28 cellular contexts compared by ENCODE assay signal in genomic region chr10:127442220-127442525, GRCh38.
"Had no signal": no experiment of that assay in that cellular context is flagged by ENCODE, and none has a peak within 500 bp of the region (broad histone marks: within the 10 kb centered on the region; RNA-seq: fewer than 3 reads in every experiment).

No MANE protein-coding gene starts in this region.

- H3K27ac ChIP-seq: left lung, lower lobe of right lung, prostate gland, sigmoid colon, stomach, thyroid gland, upper lobe of left lung had no signal

- H3K4me3 Mint-ChIP-seq: activated CD4-positive, alpha-beta memory T cell treated with anti-CD3 and anti-CD28 coated beads, Interleukin-2, amount 10 ng/mL, durations not matched to agents 7 days and 5 days; activated CD4-positive, alpha-beta T cell treated with anti-CD3 and anti-CD28 coated beads, Interleukin-2, amount 10 ng/mL, durations not matched to agents 7 days and 5 days; activated naive CD4-positive, alpha-beta T cell treated with anti-CD3 and anti-CD28 coated beads, Interleukin-2, amount 10 ng/mL, durations not matched to agents 7 days and 5 days; activated naive CD8-positive, alpha-beta T cell treated with anti-CD3 and anti-CD28 coated beads, Interleukin-2, amount 10 ng/mL, durations not matched to agents 7 days and 5 days; activated T-cell treated with anti-CD3 and anti-CD28 coated beads, Interleukin-2, amount 50 U/mL, for 24 hours; stimulated activated naive B cell treated with anti-CD40 and anti-IgM and Interleukin-4, amounts not matched to agents 10 μg/mL and 1 μg/mL and 100 μg/mL, for 72 hours; WTC11 had no signal

- H3K27ac Mint-ChIP-seq: activated CD4-positive, alpha-beta memory T cell treated with anti-CD3 and anti-CD28 coated beads, Interleukin-2, amount 10 ng/mL, durations not matched to agents 7 days and 5 days; activated CD4-positive, alpha-beta T cell treated with anti-CD3 and anti-CD28 coated beads, Interleukin-2, amount 10 ng/mL, durations not matched to agents 7 days and 5 days; activated naive CD4-positive, alpha-beta T cell treated with anti-CD3 and anti-CD28 coated beads, Interleukin-2, amount 10 ng/mL, durations not matched to agents 7 days and 5 days; activated naive CD8-positive, alpha-beta T cell treated with anti-CD3 and anti-CD28 coated beads, Interleukin-2, amount 10 ng/mL, durations not matched to agents 7 days and 5 days; activated T-cell treated with anti-CD3 and anti-CD28 coated beads, Interleukin-2, amount 50 U/mL, for 24 hours; nephron progenitor cell; stimulated activated naive B cell treated with anti-CD40 and anti-IgM and Interleukin-4, amounts not matched to agents 10 μg/mL and 1 μg/mL and 100 μg/mL, for 72 hours had no signal

- H3K36me3 Mint-ChIP-seq: activated naive CD4-positive, alpha-beta T cell treated with anti-CD3 and anti-CD28 coated beads, Interleukin-2, amount 10 ng/mL, durations not matched to agents 7 days and 5 days; activated naive CD8-positive, alpha-beta T cell treated with anti-CD3 and anti-CD28 coated beads, Interleukin-2, amount 10 ng/mL, durations not matched to agents 7 days and 5 days; stimulated activated naive B cell treated with anti-CD40 and anti-IgM and Interleukin-4, amounts not matched to agents 10 μg/mL and 1 μg/mL and 100 μg/mL, for 72 hours had no signal

- H3K4me1 ChIP-seq: left lung, lower lobe of right lung, prostate gland, sigmoid colon, stomach, thyroid gland, upper lobe of left lung had no signal

- H3K27me3 ChIP-seq: left lung, ovary, sigmoid colon, stomach, thyroid gland, upper lobe of left lung had no signal

- H3K9me3 ChIP-seq: left lung, lower lobe of right lung, ovary, prostate gland, sigmoid colon, stomach, thyroid gland, upper lobe of left lung had no signal

- H3K4me3 ChIP-seq: left lung, lower lobe of right lung, ovary, prostate gland, sigmoid colon, stomach, thyroid gland, upper lobe of left lung had no signal

- DNase-seq: activated CD4-positive, alpha-beta memory T cell treated with anti-CD3 and anti-CD28 coated beads, Interleukin-2, amount 10 ng/mL, durations not matched to agents 7 days and 5 days; activated CD4-positive, alpha-beta T cell treated with anti-CD3 and anti-CD28 coated beads for 1 hour; activated CD4-positive, alpha-beta T cell treated with anti-CD3 and anti-CD28 coated beads, Interleukin-2, amount 10 ng/mL, durations not matched to agents 7 days and 5 days; activated CD8-positive, alpha-beta memory T cell treated with anti-CD3 and anti-CD28 coated beads, Interleukin-2, amount 50 U/mL, for 48 hours; activated gamma-delta T cell; activated naive CD4-positive, alpha-beta T cell treated with anti-CD3 and anti-CD28 coated beads, Interleukin-2, amount 10 ng/mL, durations not matched to agents 7 days and 5 days; activated naive CD8-positive, alpha-beta T cell treated with anti-CD3 and anti-CD28 coated beads, Interleukin-2, amount 10 ng/mL, durations not matched to agents 7 days and 5 days; activated T-cell treated with anti-CD3 and anti-CD28 coated beads, Interleukin-2, amount 50 U/mL, for 24 hours; caudate nucleus; effector CD4-positive, alpha-beta T cell; head of caudate nucleus; hippocampal formation; left lung; lower lobe of right lung; retina; small intestine; stimulated activated CD4-positive, alpha-beta T cell treated with anti-CD3 and anti-CD28 coated beads, Interleukin-15, amount 100 ng/mL, for 24 hours; stimulated activated CD4-positive, alpha-beta T cell treated with anti-CD3 and anti-CD28 coated beads, Interleukin-2, amount 100 ng/mL, for 24 hours; stimulated activated naive B cell treated with anti-CD40 and anti-IgM and Interleukin-4, amounts not matched to agents 10 μg/mL and 1 μg/mL and 100 μg/mL, for 72 hours; stomach; T-helper 2 cell; thyroid gland; upper lobe of left lung had no signal

- H3K27me3 Mint-ChIP-seq: activated CD4-positive, alpha-beta memory T cell treated with anti-CD3 and anti-CD28 coated beads, Interleukin-2, amount 10 ng/mL, durations not matched to agents 7 days and 5 days; activated CD4-positive, alpha-beta T cell treated with anti-CD3 and anti-CD28 coated beads, Interleukin-2, amount 10 ng/mL, durations not matched to agents 7 days and 5 days; activated naive CD8-positive, alpha-beta T cell treated with anti-CD3 and anti-CD28 coated beads, Interleukin-2, amount 10 ng/mL, durations not matched to agents 7 days and 5 days; activated T-cell treated with anti-CD3 and anti-CD28 coated beads, Interleukin-2, amount 50 U/mL, for 24 hours; stimulated activated naive B cell treated with anti-CD40 and anti-IgM and Interleukin-4, amounts not matched to agents 10 μg/mL and 1 μg/mL and 100 μg/mL, for 72 hours had no signal

- H3K36me3 ChIP-seq: ovary had no signal

- H3K4me1 Mint-ChIP-seq: activated CD4-positive, alpha-beta memory T cell treated with anti-CD3 and anti-CD28 coated beads, Interleukin-2, amount 10 ng/mL, durations not matched to agents 7 days and 5 days; activated CD4-positive, alpha-beta T cell treated with anti-CD3 and anti-CD28 coated beads, Interleukin-2, amount 10 ng/mL, durations not matched to agents 7 days and 5 days; activated naive CD4-positive, alpha-beta T cell treated with anti-CD3 and anti-CD28 coated beads, Interleukin-2, amount 10 ng/mL, durations not matched to agents 7 days and 5 days; activated naive CD8-positive, alpha-beta T cell treated with anti-CD3 and anti-CD28 coated beads, Interleukin-2, amount 10 ng/mL, durations not matched to agents 7 days and 5 days; stimulated activated naive B cell treated with anti-CD40 and anti-IgM and Interleukin-4, amounts not matched to agents 10 μg/mL and 1 μg/mL and 100 μg/mL, for 72 hours had no signal

- H3K9me3 Mint-ChIP-seq: activated CD4-positive, alpha-beta memory T cell treated with anti-CD3 and anti-CD28 coated beads, Interleukin-2, amount 10 ng/mL, durations not matched to agents 7 days and 5 days; activated CD4-positive, alpha-beta T cell treated with anti-CD3 and anti-CD28 coated beads, Interleukin-2, amount 10 ng/mL, durations not matched to agents 7 days and 5 days; activated T-cell treated with anti-CD3 and anti-CD28 coated beads, Interleukin-2, amount 50 U/mL, for 24 hours had no signal
